Comparison of ENCODE assay signal across 8 cellular contexts in genomic region chr16:89922477-89922883, GRCh38. TPM values are rescaled to one million over a fixed set of nuclear protein-coding genes. Genes with fewer than 3 reads are reported as not detected.
DNase-seq lines count a peak whose midpoint lies in the region; ATAC-seq, FAIRE-seq and TF ChIP-seq lines count a peak whose summit lies in the region.

No MANE protein-coding gene starts in this region.

- peak in 3 of 4 donors; percentile 1 to 50 (median 37) for ATAC-seq in pancreas

- DNase-seq in SIG-M5 treated with dmso at 0.1 percent for 504 hours (lab: John Stamatoyannopoulos, UW; ENCODE audit: unreplicated experiment): peak; percentile 54
- DNase-seq in SIG-M5 (lab: John Stamatoyannopoulos, UW): no peak
- DNase-seq in NCI-H2171 (lab: John Stamatoyannopoulos, UW): peak; percentile 12
- DNase-seq in cardiac muscle cell (ENCODE audit: low read depth in 1 of 2, low spot score in 1 of 2): peak; percentile 30 to 92
- DNase-seq in pancreas: peak in 4 of 6 donors; percentile 54 to 83 (median 76)
- DNase-seq in NCI-H187 treated with DMSO at 0.1 percent for 48 hours (lab: John Stamatoyannopoulos, UW): no peak
- DNase-seq in NK-92 (lab: John Stamatoyannopoulos, UW; ENCODE audit: unreplicated experiment): no peak

- WGBS in adipose tissue, 3 donors: 1 to 2% (median 1%) methylated on average over 26 to 31 of the region's 31 CpGs
- WGBS in pancreas, 2 donors: 1% methylated on average over 31 of the region's 31 CpGs

- H3K4me3 ChIP-seq in cardiac muscle cell: peak overlapping the region; percentile 64
- peak overlapping the region; percentile 23 to 57 (median 44) for H3K4me3 ChIP-seq in pancreas

- H3K27me3 ChIP-seq in cardiac muscle cell (peaks cover 38% of the 10 kb centered on the region), pancreas (peaks cover 0 to 16% (median 1%) of the 10 kb centered on the region in 4 donors)

- intact Hi-C loops in pancreas (cut with DNase I): no loop called here

- no peak for FAIRE-seq in pancreas (lab: Jason Lieb, UNC)

- TF ChIP-seq CTCF in cardiac muscle cell (IDR thresholded peaks at IDR 0.05; ENCODE audit: low read depth, low read length) (no peak), pancreas (IDR thresholded peaks at IDR 0.05) (no peak)

- no peaks in the 10 kb centered on the region for H3K36me3 ChIP-seq in cardiac muscle cell
- H3K36me3 ChIP-seq in pancreas: no peaks in the 10 kb centered on the region

- H3K9me3 ChIP-seq in cardiac muscle cell (ENCODE audit: low read depth) (no peaks in the 10 kb centered on the region), pancreas (no peaks in the 10 kb centered on the region)

- H3K27ac ChIP-seq in adipose tissue (ENCODE audit: low read depth, low read length) (peak overlapping the region; percentile 4), cardiac muscle cell (no peak overlapping the region), pancreas (peak overlapping the region in 3 of 4 donors; percentile 10 to 80 (median 80))

- H3K4me1 ChIP-seq in cardiac muscle cell (ENCODE audit: low read depth) (no peaks in the 10 kb centered on the region), pancreas (peaks cover 4 to 26% (median 23%) of the 10 kb centered on the region in 3 donors)

RNA-seq across cellular contexts. Expression of gene TUBB3, which starts 0.7 kb away (rescaled TPM):
- polyA plus RNA-seq in adipose tissue: 1 to 10 TPM; 2.6 to 7.6 (median 5.1) TPM
- 4.6 and 16.1 TPM in 2 replicates for total RNA-seq in cardiac muscle cell
- polyA plus RNA-seq in cardiac muscle cell: 5.5 and 7.5 TPM in 2 replicates
- total RNA-seq in pancreas: 10 to 100 TPM in 1 of 6 donors, 1 to 10 TPM in 3, under 1 TPM in 2; 0.37 to 25.4 (median 1.6) TPM
- 1 to 10 TPM; 1.8 to 4.7 TPM for polyA plus RNA-seq in pancreas

RNA-seq across cellular contexts. Expression of gene MC1R, which starts 3.8 kb away (rescaled TPM):
- 1 to 10 TPM; 2.3 to 2.7 (median 2.5) TPM for polyA plus RNA-seq in adipose tissue
- total RNA-seq in cardiac muscle cell: 7.2 and 7.7 TPM in 2 replicates
- 3.9 and 9.6 TPM in 2 replicates for polyA plus RNA-seq in cardiac muscle cell
- 1 to 10 TPM; 1.1 to 3.3 (median 1.6) TPM for total RNA-seq in pancreas
- polyA plus RNA-seq in pancreas: 10 to 100 TPM in 1 of 2 donors, 1 to 10 TPM in 1; 9.4 to 14.3 TPM

RNA-seq across cellular contexts. Expression of gene DEF8, which starts 26.1 kb away (rescaled TPM):
- 10 to 100 TPM; 36.6 to 60.7 (median 49.0) TPM for polyA plus RNA-seq in adipose tissue
- 92.0 and 165 TPM in 2 replicates for total RNA-seq in cardiac muscle cell
- 56.3 and 67.8 TPM in 2 replicates for polyA plus RNA-seq in cardiac muscle cell
- total RNA-seq in pancreas: 10 to 100 TPM; 23.1 to 41.0 (median 27.5) TPM
- 10 to 100 TPM; 68.8 to 72.2 TPM for polyA plus RNA-seq in pancreas

RNA-seq across cellular contexts. Expression of gene TCF25, which starts 49.1 kb away (rescaled TPM):
- polyA plus RNA-seq in adipose tissue (100 to 1,000 TPM in 1 of 3 donors, 10 to 100 TPM in 2; 88.9 to 122 (median 99.0) TPM), cardiac muscle cell (229 and 239 TPM in 2 replicates), pancreas (100 to 1,000 TPM; 193 to 250 TPM)
- total RNA-seq in cardiac muscle cell (206 and 300 TPM in 2 replicates), pancreas (100 to 1,000 TPM in 3 of 6 donors, 10 to 100 TPM in 3; 81.0 to 119 (median 100) TPM)

Comparison
In these comparisons a context has a peak if more than half of its experiments do, and no peak if none do; other contexts are left out.
1. DNase-seq: peak in SIG-M5 treated with dmso at 0.1 percent for 504 hours (single experiment), NCI-H2171 (single experiment), cardiac muscle cell (2 of 2) and pancreas (4 of 6); none in SIG-M5 (single experiment), NCI-H187 treated with DMSO at 0.1 percent for 48 hours (single experiment) and NK-92 (single experiment).